In the genomic region with DNA sequence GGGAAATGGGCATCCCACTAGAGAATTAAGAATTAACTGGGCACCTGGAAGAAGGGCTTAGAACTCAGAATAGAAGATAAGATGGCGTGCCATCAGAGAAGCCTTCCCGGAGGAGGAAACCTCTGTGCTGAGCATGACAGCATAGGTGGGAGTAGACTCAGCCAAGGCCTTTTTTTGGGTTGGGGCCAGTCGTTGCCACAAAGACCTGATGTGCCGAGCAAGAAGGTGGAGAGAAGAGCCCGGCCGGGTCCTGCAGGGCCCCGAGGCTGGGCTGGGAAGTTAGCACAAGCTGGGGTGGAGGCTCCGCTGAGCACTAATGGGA, we compare ENCODE assay signal across 15 cellular contexts. TPM values are rescaled to one million over a fixed set of nuclear protein-coding genes. Genes with fewer than 3 reads are reported as not detected.
A peak's percentile ranks its signal among the peaks of the same experiment; 100 is the strongest.
DNase-seq lines count a peak whose midpoint lies in the region; ATAC-seq and TF ChIP-seq lines count a peak whose summit lies in the region.
"Had no signal": no experiment of that assay in that cellular context is flagged by ENCODE, and none has a peak within 500 bp of the region (broad histone marks: within the 10 kb centered on the region; RNA-seq: fewer than 3 reads in every experiment).

No MANE protein-coding gene starts in this region.

- no peaks in the 10 kb centered on the region for H3K9me3 Mint-ChIP-seq in Calu3 (ENCODE audit: low read depth, unreplicated experiment)
- H3K9me3 Mint-ChIP-seq in activated naive CD8-positive, alpha-beta T cell treated with anti-CD3 and anti-CD28 coated beads, Interleukin-2, amount 50 U/mL, for 24 hours, result no peaks in the 10 kb centered on the region
- H3K9me3 Mint-ChIP-seq in nephron, result no peaks in the 10 kb centered on the region

- H3K9me3 ChIP-seq in Peyer's patch (no peaks in the 10 kb centered on the region), BE2C (no peaks in the 10 kb centered on the region)
- H3K9me3 ChIP-seq: adrenal gland, colonic mucosa, psoas muscle had no signal

- TF ChIP-seq CTCF in Calu3 (IDR thresholded peaks at IDR 0.05; ENCODE audit: unreplicated experiment) (no peak), nephron (IDR thresholded peaks at IDR 0.05; ENCODE audit: unreplicated experiment in 3 of 3) (no peak), Peyer's patch (IDR thresholded peaks at IDR 0.05) (no peak), BE2C (IDR thresholded peaks at IDR 0.05; ENCODE audit: low read depth, low read length) (no peak)

- H3K27ac Mint-ChIP-seq in Calu3 (ENCODE audit: unreplicated experiment) (peak overlapping the region; percentile 4), nephron (no peak overlapping the region)
- no peak overlapping the region for H3K27ac Mint-ChIP-seq in activated naive CD8-positive, alpha-beta T cell treated with anti-CD3 and anti-CD28 coated beads, Interleukin-2, amount 50 U/mL, for 24 hours

- CTCF ChIA-PET in Calu3 (lab: Charles Lee), result no interaction called here

- H3K4me3 ChIP-seq in Peyer's patch, result no peak overlapping the region
- no peak overlapping the region for H3K4me3 ChIP-seq in BE2C (ENCODE audit: low read depth, low read length)

- H3K36me3 Mint-ChIP-seq in Calu3 (ENCODE audit: insufficient read depth, unreplicated experiment), result peaks cover 4% of the 10 kb centered on the region
- H3K36me3 Mint-ChIP-seq in activated naive CD8-positive, alpha-beta T cell treated with anti-CD3 and anti-CD28 coated beads, Interleukin-2, amount 50 U/mL, for 24 hours (ENCODE audit: low read depth), result no peaks in the 10 kb centered on the region
- H3K36me3 Mint-ChIP-seq in nephron (ENCODE audit: low read depth), result no peaks in the 10 kb centered on the region

- peak; percentile 17 for DNase-seq in AG20443 (ENCODE audit: low spot score)
- no peak for DNase-seq in Calu3
- DNase-seq in activated naive CD8-positive, alpha-beta T cell treated with anti-CD3 and anti-CD28 coated beads, Interleukin-2, amount 50 U/mL, for 24 hours, result no peak
- no peak for DNase-seq in Peyer's patch
- DNase-seq in BE2C, result no peak
- DNase-seq in NCI-H2196 treated with DMSO at 0.1 percent for 48 hours (lab: John Stamatoyannopoulos, UW; ENCODE audit: unreplicated experiment), result no peak
- DNase-seq in DMS53 (lab: John Stamatoyannopoulos, UW), result no peak
- DNase-seq: activated CD4-positive, alpha-beta T cell treated with anti-CD3 and anti-CD28 coated beads, Interleukin-2, amount 50 U/mL, for 4 hours; colonic mucosa; GDM1; NCI-H226; psoas muscle had no signal

- H3K27me3 Mint-ChIP-seq in Calu3 (ENCODE audit: unreplicated experiment) (peaks cover 53% of the 10 kb centered on the region), nephron (ENCODE audit: low read depth) (peaks cover 58% of the 10 kb centered on the region)
- H3K27me3 Mint-ChIP-seq in activated naive CD8-positive, alpha-beta T cell treated with anti-CD3 and anti-CD28 coated beads, Interleukin-2, amount 50 U/mL, for 24 hours, result peaks cover 41% of the 10 kb centered on the region

- ATAC-seq in activated naive CD8-positive, alpha-beta T cell treated with anti-CD3 and anti-CD28 coated beads, Interleukin-2, amount 50 U/mL, for 24 hours, result no peak
- ATAC-seq: psoas muscle had no signal

- intact Hi-C loops in Calu3 (cut with micrococcal nuclease; ENCODE audit: unreplicated experiment), result no loop called here

- H3K27me3 ChIP-seq in Peyer's patch (peaks cover 0 to 15% of the 10 kb centered on the region in 2 donors), BE2C (no peaks in the 10 kb centered on the region)

- TF ChIP-seq POLR2A in Peyer's patch (IDR thresholded peaks at IDR 0.05), result no peak

- no peaks in the 10 kb centered on the region for H3K4me1 Mint-ChIP-seq in Calu3 (ENCODE audit: low read depth, unreplicated experiment)
- peaks cover 11% of the 10 kb centered on the region for H3K4me1 Mint-ChIP-seq in activated naive CD8-positive, alpha-beta T cell treated with anti-CD3 and anti-CD28 coated beads, Interleukin-2, amount 50 U/mL, for 24 hours
- H3K4me1 Mint-ChIP-seq in nephron, result peaks cover 5% of the 10 kb centered on the region

- H3K27ac ChIP-seq in Peyer's patch, result no peak overlapping the region
- H3K27ac ChIP-seq: adrenal gland, C4-2B, colonic mucosa, psoas muscle had no signal

- H3K4me1 ChIP-seq in Peyer's patch, result peaks cover 0 to 15% (median 6%) of the 10 kb centered on the region in 4 donors
- H3K4me1 ChIP-seq in BE2C, result no peaks in the 10 kb centered on the region
- H3K4me1 ChIP-seq: colonic mucosa, psoas muscle had no signal

- H3K4me3 Mint-ChIP-seq in Calu3 (ENCODE audit: low read depth, unreplicated experiment), result peak overlapping the region; percentile 54
- peak overlapping the region; percentile 38 for H3K4me3 Mint-ChIP-seq in activated naive CD8-positive, alpha-beta T cell treated with anti-CD3 and anti-CD28 coated beads, Interleukin-2, amount 50 U/mL, for 24 hours
- H3K4me3 Mint-ChIP-seq in nephron, result peak overlapping the region; percentile 75 to 79 (median 77)

- no TSS peak for BruUV-seq in Calu3 (replicated peaks; lab: Mats Ljungman, UMichigan)

- H3K36me3 ChIP-seq in Peyer's patch, result no peaks in the 10 kb centered on the region
- H3K36me3 ChIP-seq in BE2C, result no peaks in the 10 kb centered on the region
- H3K36me3 ChIP-seq: adrenal gland, colonic mucosa had no signal

RNA-seq across cellular contexts. Expression of a gene that starts 1.1 kb away (rescaled TPM):
- total RNA-seq in Calu3 (2022) (25.2 and 27.9 TPM in 2 replicates), Peyer's patch (10 to 100 TPM; 52.8 to 69.3 (median 64.9) TPM)
- 18.2 TPM for polyA plus RNA-seq in BE2C (2012; ENCODE audit: insufficient read depth, insufficient read length, low read depth)
